12 cellular contexts compared by ENCODE assay signal in the genomic region with DNA sequence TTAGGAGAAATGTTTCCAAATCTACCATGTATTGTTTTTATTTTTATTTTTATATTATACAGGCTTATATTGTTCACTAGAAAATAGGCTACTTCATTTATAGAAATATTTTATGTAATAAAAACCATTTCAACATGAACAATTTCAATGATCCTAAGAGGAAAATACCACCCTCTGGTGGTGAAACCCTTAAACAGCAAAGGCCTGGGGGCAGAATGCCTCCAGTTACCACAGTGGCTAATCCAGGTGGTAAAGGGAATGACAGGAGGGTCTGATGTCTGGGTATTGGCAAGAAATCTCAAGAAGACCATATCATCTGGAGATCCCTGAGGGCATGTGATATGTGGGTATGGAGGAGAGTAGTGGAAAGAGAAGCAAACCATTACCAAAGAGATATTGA. TPM values are rescaled to one million over a fixed set of nuclear protein-coding genes. Genes with fewer than 3 reads are reported as not detected.
DNase-seq lines count a peak whose midpoint lies in the region; ATAC-seq, FAIRE-seq and TF ChIP-seq lines count a peak whose summit lies in the region.
"Had no signal": no experiment of that assay in that cellular context is flagged by ENCODE, and none has a peak within 500 bp of the region (broad histone marks: within the 10 kb centered on the region; RNA-seq: fewer than 3 reads in every experiment).

No MANE protein-coding gene starts in this region.

- H3K9me3 Mint-ChIP-seq in GM23338 (no peaks in the 10 kb centered on the region), astrocyte (ENCODE audit: unreplicated experiment) (no peaks in the 10 kb centered on the region)
- no peaks in the 10 kb centered on the region for H3K9me3 Mint-ChIP-seq in activated T-helper 1 cell treated with anti-CD3 and anti-CD28 coated beads, Interleukin-12 subunit alpha, Interleukin-12 subunit beta, Interleukin-2, Interleukin-4 antibody, amounts not matched to agents 30 ng/mL and 10 ng/mL and 1 ng/mL, durations not matched to agents 14 hours and 24 hours and 36 hours
- H3K9me3 Mint-ChIP-seq: central memory CD8-positive, alpha-beta T cell had no signal

- no peak overlapping the region for H3K4me3 ChIP-seq in BJ (ENCODE audit: low read depth, low read length)
- H3K4me3 ChIP-seq in GM23338: no peak overlapping the region
- no peak overlapping the region for H3K4me3 ChIP-seq in astrocyte (ENCODE audit: insufficient read depth, low read depth, low read length)
- no peak overlapping the region for H3K4me3 ChIP-seq in left lung

- CTCF ChIA-PET in BJ (lab: Yijun Ruan, JAX): interaction anchor here (1.2 to 1.9 kb wide), 2 partner anchors 15 to 21 kb away, joined by 3 to 4 read pairs; no protein-coding TSS in a partner anchor

- H3K79me2 ChIP-seq in GM23338 (replicated peaks; ENCODE audit: insufficient read depth) (no peaks in the 10 kb centered on the region), astrocyte (ENCODE audit: insufficient read depth, low read length) (no peaks in the 10 kb centered on the region)

- H3K27ac Mint-ChIP-seq in GM23338: no peak overlapping the region
- no peak overlapping the region for H3K27ac Mint-ChIP-seq in astrocyte (ENCODE audit: unreplicated experiment)
- H3K27ac Mint-ChIP-seq in activated T-helper 1 cell treated with anti-CD3 and anti-CD28 coated beads, Interleukin-12 subunit alpha, Interleukin-12 subunit beta, Interleukin-2, Interleukin-4 antibody, amounts not matched to agents 30 ng/mL and 10 ng/mL and 1 ng/mL, durations not matched to agents 14 hours and 24 hours and 36 hours: no peak overlapping the region

- no peaks in the 10 kb centered on the region for H4K20me1 ChIP-seq in GM23338 (replicated peaks; ENCODE audit: insufficient read depth)
- H4K20me1 ChIP-seq in astrocyte (ENCODE audit: insufficient read depth, low read length): no peaks in the 10 kb centered on the region

- POLR2A ChIA-PET in BJ (lab: Charles Lee): no interaction called here

- H3K4me1 ChIP-seq in GM23338 (ENCODE audit: insufficient read depth) (peaks cover 17% of the 10 kb centered on the region), astrocyte (ENCODE audit: insufficient read depth, low read length) (peaks cover 11% of the 10 kb centered on the region), left lung (peaks cover 0 to 37% of the 10 kb centered on the region in 2 donors)

- H3K4me3 Mint-ChIP-seq in GM23338: no peak overlapping the region
- no peak overlapping the region for H3K4me3 Mint-ChIP-seq in astrocyte (ENCODE audit: unreplicated experiment)
- H3K4me3 Mint-ChIP-seq in activated T-helper 1 cell treated with anti-CD3 and anti-CD28 coated beads, Interleukin-12 subunit alpha, Interleukin-12 subunit beta, Interleukin-2, Interleukin-4 antibody, amounts not matched to agents 30 ng/mL and 10 ng/mL and 1 ng/mL, durations not matched to agents 14 hours and 24 hours and 36 hours: no peak overlapping the region
- H3K4me3 Mint-ChIP-seq: central memory CD8-positive, alpha-beta T cell had no signal

- peaks cover 20% of the 10 kb centered on the region for H3K4me1 Mint-ChIP-seq in GM23338
- H3K4me1 Mint-ChIP-seq in astrocyte (ENCODE audit: low read depth, unreplicated experiment): peaks cover 17% of the 10 kb centered on the region
- peaks cover 5% of the 10 kb centered on the region for H3K4me1 Mint-ChIP-seq in activated T-helper 1 cell treated with anti-CD3 and anti-CD28 coated beads, Interleukin-12 subunit alpha, Interleukin-12 subunit beta, Interleukin-2, Interleukin-4 antibody, amounts not matched to agents 30 ng/mL and 10 ng/mL and 1 ng/mL, durations not matched to agents 14 hours and 24 hours and 36 hours (ENCODE audit: low read depth)
- H3K4me1 Mint-ChIP-seq: central memory CD8-positive, alpha-beta T cell had no signal

- no peak for FAIRE-seq in astrocyte (lab: Jason Lieb, UNC)

- peak; percentile 26; the same call in 1 of the 2 replicates for TF ChIP-seq CTCF in BJ (IDR thresholded peaks at IDR 0.05; ENCODE audit: insufficient read depth, low read depth, low read length)
- peak; percentile 66 to 72 for TF ChIP-seq CTCF in GM23338 (conservative IDR thresholded peaks at IDR 0.05; ENCODE audit: low read depth in 2 of 2)
- peak; percentile 23 for TF ChIP-seq CTCF in astrocyte (IDR thresholded peaks at IDR 0.05; ENCODE audit: insufficient read depth, low read depth, low read length)
- TF ChIP-seq CTCF in left lung (IDR thresholded peaks at IDR 0.05): peak; percentile 16 to 45

- no peaks in the 10 kb centered on the region for H3K9me3 ChIP-seq in astrocyte (ENCODE audit: insufficient read depth, low read depth, low read length)
- H3K9me3 ChIP-seq in left lung: no peaks in the 10 kb centered on the region

- H3K9me2 ChIP-seq in GM23338 (ENCODE audit: insufficient read depth): no peaks in the 10 kb centered on the region

- no peaks in the 10 kb centered on the region for H3K36me3 Mint-ChIP-seq in GM23338 (ENCODE audit: low read depth)
- no peaks in the 10 kb centered on the region for H3K36me3 Mint-ChIP-seq in astrocyte (ENCODE audit: low read depth, unreplicated experiment)
- H3K36me3 Mint-ChIP-seq in activated T-helper 1 cell treated with anti-CD3 and anti-CD28 coated beads, Interleukin-12 subunit alpha, Interleukin-12 subunit beta, Interleukin-2, Interleukin-4 antibody, amounts not matched to agents 30 ng/mL and 10 ng/mL and 1 ng/mL, durations not matched to agents 14 hours and 24 hours and 36 hours (ENCODE audit: low read depth): no peaks in the 10 kb centered on the region

- no peak overlapping the region for H3K9ac ChIP-seq in astrocyte (ENCODE audit: low read length)

- H3K36me3 ChIP-seq in BJ (ENCODE audit: control insufficient read depth, insufficient read depth, low read length) (no peaks in the 10 kb centered on the region), GM23338 (ENCODE audit: insufficient read depth) (no peaks in the 10 kb centered on the region), astrocyte (ENCODE audit: insufficient read depth, low read length) (no peaks in the 10 kb centered on the region), left lung (no peaks in the 10 kb centered on the region)

- H2AFZ ChIP-seq in GM23338: no peak overlapping the region
- H2AFZ ChIP-seq in astrocyte (ENCODE audit: low read depth, low read length): no peak overlapping the region

- intact Hi-C loops in left lung (cut with DNase I): no loop called here
- intact Hi-C loops in activated T-helper 1 cell treated with anti-CD3 and anti-CD28 coated beads, Interleukin-12 subunit alpha, Interleukin-12 subunit beta, Interleukin-2, Interleukin-4 antibody, amounts not matched to agents 30 ng/mL and 10 ng/mL and 1 ng/mL, durations not matched to agents 14 hours and 24 hours and 36 hours (cut with micrococcal nuclease): no loop called here

- H3F3A ChIP-seq in GM23338 (replicated peaks; ENCODE audit: low read depth): no peaks in the 10 kb centered on the region

- H3K27me3 Mint-ChIP-seq in GM23338 (ENCODE audit: insufficient read depth, low read depth, poor library complexity): no peaks in the 10 kb centered on the region
- no peaks in the 10 kb centered on the region for H3K27me3 Mint-ChIP-seq in astrocyte (ENCODE audit: low read depth, unreplicated experiment)
- H3K27me3 Mint-ChIP-seq in activated T-helper 1 cell treated with anti-CD3 and anti-CD28 coated beads, Interleukin-12 subunit alpha, Interleukin-12 subunit beta, Interleukin-2, Interleukin-4 antibody, amounts not matched to agents 30 ng/mL and 10 ng/mL and 1 ng/mL, durations not matched to agents 14 hours and 24 hours and 36 hours (ENCODE audit: insufficient read depth): no peaks in the 10 kb centered on the region
- H3K27me3 Mint-ChIP-seq: central memory CD8-positive, alpha-beta T cell had no signal

- H3K27ac ChIP-seq in GM23338 (ENCODE audit: low read depth): no peak overlapping the region
- no peak overlapping the region for H3K27ac ChIP-seq in astrocyte (ENCODE audit: low read depth, low read length)
- H3K27ac ChIP-seq in left lung: no peak overlapping the region

- DNase-seq in BJ (ENCODE audit: low read depth) (no peak), GM23338 (ENCODE audit: low spot score) (peak; percentile 68), astrocyte (ENCODE audit: low read depth) (no peak), left lung (no peak), HPDE6-E6E7 (ENCODE audit: extremely low spot score) (no peak)
- DNase-seq in activated T-helper 1 cell treated with anti-CD3 and anti-CD28 coated beads, Interleukin-12 subunit alpha, Interleukin-12 subunit beta, Interleukin-2, Interleukin-4 antibody, amounts not matched to agents 30 ng/mL and 10 ng/mL and 1 ng/mL, durations not matched to agents 14 hours and 24 hours and 36 hours (ENCODE audit: low spot score): no peak
- DNase-seq: activated T-cell treated with anti-CD3 and anti-CD28 coated beads for 4 hours, DMS79, NCI-H187 treated with DMSO at 0.1 percent for 48 hours had no signal

- no peaks in the 10 kb centered on the region for H3K27me3 ChIP-seq in BJ (ENCODE audit: control insufficient read depth, insufficient read depth, low read length)
- no peaks in the 10 kb centered on the region for H3K27me3 ChIP-seq in GM23338 (ENCODE audit: insufficient read depth)
- no peaks in the 10 kb centered on the region for H3K27me3 ChIP-seq in astrocyte (ENCODE audit: insufficient read depth, low read length)
- no peaks in the 10 kb centered on the region for H3K27me3 ChIP-seq in left lung

- ATAC-seq in GM23338: peak; percentile 63
- no peak for ATAC-seq in left lung
- ATAC-seq in HG03045 (IDR thresholded peaks at IDR 0.05; ENCODE audit: unreplicated experiment): no peak
- ATAC-seq in GM18867 (IDR thresholded peaks at IDR 0.05; ENCODE audit: unreplicated experiment): no peak

- no peak overlapping the region for H3K4me2 ChIP-seq in GM23338
- H3K4me2 ChIP-seq in astrocyte (ENCODE audit: low read length): no peak overlapping the region

TF ChIP-seq in GM23338, 12 proteins besides CTCF, POLR2A, EP300 and RAD21:
- TF ChIP-seq, protein P1, sequence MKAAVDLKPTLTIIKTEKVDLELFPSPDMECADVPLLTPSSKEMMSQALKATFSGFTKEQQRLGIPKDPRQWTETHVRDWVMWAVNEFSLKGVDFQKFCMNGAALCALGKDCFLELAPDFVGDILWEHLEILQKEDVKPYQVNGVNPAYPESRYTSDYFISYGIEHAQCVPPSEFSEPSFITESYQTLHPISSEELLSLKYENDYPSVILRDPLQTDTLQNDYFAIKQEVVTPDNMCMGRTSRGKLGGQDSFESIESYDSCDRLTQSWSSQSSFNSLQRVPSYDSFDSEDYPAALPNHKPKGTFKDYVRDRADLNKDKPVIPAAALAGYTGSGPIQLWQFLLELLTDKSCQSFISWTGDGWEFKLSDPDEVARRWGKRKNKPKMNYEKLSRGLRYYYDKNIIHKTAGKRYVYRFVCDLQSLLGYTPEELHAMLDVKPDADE (IDR thresholded peaks at IDR 0.05): no peak
TF ChIP-seq in GM23338: peak in this region for 0.

RNA-seq across cellular contexts. Expression of gene MACC1, which starts 19.3 kb away (rescaled TPM):
- not detected in 2 replicates for polyA plus RNA-seq in BJ (2011; rRNA removed)
- not detected in 2 replicates for polyA minus RNA-seq in BJ (2011; rRNA and poly(A)+ RNA removed)
- 13.4 and 14.2 TPM in 2 replicates for total RNA-seq in GM23338 (2014; rRNA removed; shearing (Covaris generic))
- polyA plus RNA-seq in GM23338 (2016; fragmentation: Nextera tagmentation; extraction: Ambion mirVana): 3.4 and 5.2 TPM in 2 replicates
- total RNA-seq in astrocyte: 0.19 and 2.0 TPM in 2 replicates
- total RNA-seq in left lung: 10 to 100 TPM; 28.5 to 36.2 TPM
- not detected in 2 replicates for total RNA-seq in activated T-helper 1 cell treated with anti-CD3 and anti-CD28 coated beads, Interleukin-12 subunit alpha, Interleukin-12 subunit beta, Interleukin-2, Interleukin-4 antibody, amounts not matched to agents 30 ng/mL and 10 ng/mL and 1 ng/mL, durations not matched to agents 14 hours and 24 hours and 36 hours
